Comparison of ENCODE assay signal across 1 cellular context in genomic region chr22:16600644-16601436, GRCh38.
TF ChIP-seq lines count a peak whose summit lies in the region.
"Not testable (repeated sequence)": the region's sequence is repeated elsewhere in the genome, so short reads cannot be mapped to it uniquely, and the experiment has no call there.

No MANE protein-coding gene starts in this region.

TF ChIP-seq in K562, 482 proteins besides CTCF, POLR2A, EP300 and RAD21 (continued from another document and continues in another):
- peak; percentile 86; the same call in 1 of the 2 replicates for TF ChIP-seq TCF15 (CRISPR knock-in tag; IDR thresholded peaks at IDR 0.05)
- 0 out of 2 replicates have a peak, but pooled peaks have one; percentile 44 for TF ChIP-seq KAT8 (IDR thresholded peaks at IDR 0.05; ENCODE audit: low read depth)
- TF ChIP-seq ILF3 (IDR thresholded peaks at IDR 0.05; ENCODE audit: borderline replicate concordance), result peak; percentile 91
- TF ChIP-seq ZNF316 (IDR thresholded peaks at IDR 0.05), result peak; percentile 12; the same call in 1 of the 2 replicates
- TF ChIP-seq KLF13 (tag; IDR thresholded peaks at IDR 0.05; ENCODE audit: borderline replicate concordance, low read depth), result peak; percentile 80
- TF ChIP-seq ETV1 (tag; conservative IDR thresholded peaks at IDR 0.05; ENCODE audit: low read depth), result 0 out of 2 replicates have a peak, but pooled peaks have one; percentile 19
- peak; percentile 77 for TF ChIP-seq PCBP2 (IDR thresholded peaks at IDR 0.05; ENCODE audit: low read depth, low read length, poor library complexity, severe bottlenecking)
- 0 out of 4 replicates have a peak, but pooled peaks have one; percentile 8 to 22 for TF ChIP-seq FOXA3 (CRISPR knock-in tag; conservative IDR thresholded peaks at IDR 0.05 in 1 of 2, IDR thresholded peaks at IDR 0.05 in 1 of 2)
- TF ChIP-seq SUPT5H (IDR thresholded peaks at IDR 0.05), result peak; percentile 67
- peak; percentile 98 for TF ChIP-seq RREB1 (CRISPR knock-in tag; IDR thresholded peaks at IDR 0.05)
- TF ChIP-seq OTX1 (CRISPR knock-in tag; IDR thresholded peaks at IDR 0.05), result 0 out of 2 replicates have a peak, but pooled peaks have one; percentile 15
- TF ChIP-seq MAZ (CRISPR knock-in tag; conservative IDR thresholded peaks at IDR 0.05 in 1 of 2, IDR thresholded peaks at IDR 0.05 in 1 of 2), result peak; percentile 96 to 100
- peak; percentile 88; the same call in 1 of the 2 replicates for TF ChIP-seq NFIC (IDR thresholded peaks at IDR 0.05)
- peak; percentile 53 for TF ChIP-seq TBP (optimal IDR thresholded peaks at IDR 0.05; ENCODE audit: low read depth, low read length)
- 0 out of 2 replicates have a peak, but pooled peaks have one; percentile 13 for TF ChIP-seq PHF21A (IDR thresholded peaks at IDR 0.05; ENCODE audit: borderline replicate concordance, low read depth)
- TF ChIP-seq SMAD1 (IDR thresholded peaks at IDR 0.05; ENCODE audit: low read depth, low read length, partially characterized antibody), result peak; percentile 32
- peak; percentile 78 for TF ChIP-seq ZNF589 (CRISPR knock-in tag; IDR thresholded peaks at IDR 0.05; ENCODE audit: low read depth)
- TF ChIP-seq GTF2E2 (tag; IDR thresholded peaks at IDR 0.05), result peak; percentile 90
- TF ChIP-seq ZNF431 (CRISPR knock-in tag; IDR thresholded peaks at IDR 0.05), result peak; percentile 86
- 0 out of 2 replicates have a peak, but pooled peaks have one; percentile 83 for TF ChIP-seq RBM15 (IDR thresholded peaks at IDR 0.05; ENCODE audit: insufficient read depth, low read length)
- peak; percentile 2; the same call in 1 of the 2 replicates for TF ChIP-seq NCOA6 (IDR thresholded peaks at IDR 0.05)
- TF ChIP-seq RCOR1 (IDR thresholded peaks at IDR 0.05; ENCODE audit: borderline replicate concordance in 1 of 2, low read depth in 2 of 2, low read length in 2 of 2), result peak in 1 of 2 experiments; percentile 96; a peak in 3 of 4 replicates
- 0 out of 2 replicates have a peak, but pooled peaks have one; percentile 60 for TF ChIP-seq IRF2 (CRISPR knock-in tag; IDR thresholded peaks at IDR 0.05)
- TF ChIP-seq E2F3 (CRISPR knock-in tag; IDR thresholded peaks at IDR 0.05), result peak; percentile 98
- TF ChIP-seq CSDE1 (IDR thresholded peaks at IDR 0.05), result peak in 1 of 2 experiments; percentile 56; a peak in 1 of 4 replicates
- peak; percentile 7 for TF ChIP-seq MEIS2 (IDR thresholded peaks at IDR 0.05; ENCODE audit: partially characterized antibody)
- TF ChIP-seq BCLAF1 (IDR thresholded peaks at IDR 0.05; ENCODE audit: borderline replicate concordance in 1 of 2, control insufficient read depth in 1 of 2, low read depth in 2 of 2, low read length in 1 of 2), result peak in 1 of 2 experiments; percentile 86; a peak in 1 of 4 replicates
- TF ChIP-seq DEAF1 (CRISPR knock-in tag; IDR thresholded peaks at IDR 0.05), result peak; percentile 80
- TF ChIP-seq ID3 (CRISPR knock-in tag; IDR thresholded peaks at IDR 0.05), result not testable (repeated sequence)
- 0 out of 2 replicates have a peak, but pooled peaks have one; percentile 51 for TF ChIP-seq ID3 (tag; IDR thresholded peaks at IDR 0.05)
- TF ChIP-seq ZNF717 (CRISPR knock-in tag; IDR thresholded peaks at IDR 0.05), result peak; percentile 78; the same call in 1 of the 2 replicates
- TF ChIP-seq IFI16 (CRISPR knock-in tag; IDR thresholded peaks at IDR 0.05), result 0 out of 2 replicates have a peak, but pooled peaks have one; percentile 6
- TF ChIP-seq ZNF165 (CRISPR knock-in tag; IDR thresholded peaks at IDR 0.05; ENCODE audit: borderline replicate concordance), result peak; percentile 86; the same call in 1 of the 2 replicates
- TF ChIP-seq RBM25 (IDR thresholded peaks at IDR 0.05; ENCODE audit: low read depth, low read length, severe bottlenecking), result peak; percentile 98
- TF ChIP-seq ETV5 (CRISPR knock-in tag; IDR thresholded peaks at IDR 0.05; ENCODE audit: low read depth), result peak; percentile 88
- peak; percentile 97 for TF ChIP-seq HNRNPK (IDR thresholded peaks at IDR 0.05; ENCODE audit: low read depth, low read length, poor library complexity, severe bottlenecking)
- TF ChIP-seq ZNF354B (CRISPR knock-in tag; IDR thresholded peaks at IDR 0.05), result peak; percentile 53; the same call in 1 of the 2 replicates
- TF ChIP-seq SRF (CRISPR knock-in tag; IDR thresholded peaks at IDR 0.05), result 0 out of 4 replicates have a peak, but pooled peaks have one; percentile 42 to 43
- peak; percentile 39 for TF ChIP-seq MAFK (IDR thresholded peaks at IDR 0.05; ENCODE audit: low read length)
- TF ChIP-seq TFAP4 (CRISPR knock-in tag; IDR thresholded peaks at IDR 0.05; ENCODE audit: borderline replicate concordance), result peak; percentile 94
- peak; percentile 35 for TF ChIP-seq EP400 (IDR thresholded peaks at IDR 0.05)
- TF ChIP-seq GMEB1 (CRISPR knock-in tag; IDR thresholded peaks at IDR 0.05), result peak; percentile 86
- peak; percentile 96 for TF ChIP-seq ZNF592 (IDR thresholded peaks at IDR 0.05)
- TF ChIP-seq ZNF253 (CRISPR knock-in tag; conservative IDR thresholded peaks at IDR 0.05), result 0 out of 2 replicates have a peak, but pooled peaks have one; percentile 36
- peak; percentile 94 for TF ChIP-seq DMBX1 (CRISPR knock-in tag; IDR thresholded peaks at IDR 0.05; ENCODE audit: borderline replicate concordance)
- peak; percentile 52; the same call in 1 of the 2 replicates for TF ChIP-seq ZFP1 (CRISPR knock-in tag; IDR thresholded peaks at IDR 0.05)
- 0 out of 2 replicates have a peak, but pooled peaks have one; percentile 67 for TF ChIP-seq ZNF780A (CRISPR knock-in tag; IDR thresholded peaks at IDR 0.05)
